Comparison of ENCODE assay signal across 8 cellular contexts in genomic region chr2:197514754-197515153, GRCh38.
DNase-seq lines count a peak whose midpoint lies in the region; ATAC-seq and TF ChIP-seq lines count a peak whose summit lies in the region.

No MANE protein-coding gene starts in this region.

- no peak for ATAC-seq in memory B cell (ENCODE audit: low read depth)
- ATAC-seq in HG02970 (IDR thresholded peaks at IDR 0.05; ENCODE audit: low FRiP score, unreplicated experiment) = no peak
- ATAC-seq in HG03095 (IDR thresholded peaks at IDR 0.05; ENCODE audit: unreplicated experiment) = no peak

- peaks cover 16% of the 10 kb centered on the region for H3K4me1 Mint-ChIP-seq in memory B cell

- no peaks in the 10 kb centered on the region for H3K9me3 Mint-ChIP-seq in memory B cell

- peak overlapping the region; percentile 92 for H3K27ac ChIP-seq in angular gyrus (ENCODE audit: low read depth, low read length)

- DNase-seq in DMS153 (lab: John Stamatoyannopoulos, UW) (peak; percentile 1), LNCaP clone FGC (ENCODE audit: low read depth) (no peak), memory B cell (ENCODE audit: low spot score in 2 of 2) (no peak), retina (no peak), HCEC 1CT (no peak)

- TF ChIP-seq CTCF in LNCaP clone FGC (IDR thresholded peaks at IDR 0.05; ENCODE audit: control insufficient read depth, extremely low read depth, insufficient read depth) = no peak

- peak overlapping the region; percentile 98 for H3K4me3 Mint-ChIP-seq in memory B cell

- H3K27ac Mint-ChIP-seq in memory B cell = peak overlapping the region; percentile 98

- peak overlapping the region; percentile 88 for H3K4me3 ChIP-seq in LNCaP clone FGC (ENCODE audit: low read depth, low read length)

- no peaks in the 10 kb centered on the region for H3K27me3 Mint-ChIP-seq in memory B cell

- no peaks in the 10 kb centered on the region for H3K36me3 Mint-ChIP-seq in memory B cell
